In genomic region chr17:77393274-77393600, GRCh38 we compare ENCODE assay signal across 12 cellular contexts.
DNase-seq lines count a peak whose midpoint lies in the region; ATAC-seq, FAIRE-seq and TF ChIP-seq lines count a peak whose summit lies in the region.
"Had no signal": no experiment of that assay in that cellular context is flagged by ENCODE, and none has a peak within 500 bp of the region (broad histone marks: within the 10 kb centered on the region; RNA-seq: fewer than 3 reads in every experiment).

No MANE protein-coding gene starts in this region.

- no peak for FAIRE-seq in pancreas (lab: Jason Lieb, UNC)

- H3K27me3 Mint-ChIP-seq in endodermal cell (ENCODE audit: insufficient read depth) = no peaks in the 10 kb centered on the region

- peak overlapping the region in 9 of 11 experiments; percentile 26 to 91 (median 78); a peak in 16 of 22 replicates for H3K27ac ChIP-seq in BLaER1 treated with 17β-estradiol and CSF1 and Interleukin-3, amounts not matched to agents 10 nM and 100 nM
- H3K27ac ChIP-seq in endodermal cell (ENCODE audit: low read depth, low read length) (no peak overlapping the region), pancreas (peak overlapping the region; percentile 66 to 86 (median 84))

- H3K9ac ChIP-seq in BLaER1 treated with 17β-estradiol and CSF1 and Interleukin-3, amounts not matched to agents 10 nM and 100 nM = peak overlapping the region in 10 of 11 experiments; percentile 57 to 82 (median 68); a peak in 18 of 22 replicates
- H3K9ac ChIP-seq in Loucy (ENCODE audit: low read depth, low read length, poor library complexity, severe bottlenecking) (peak overlapping the region; percentile 56), endodermal cell (ENCODE audit: extremely low read depth, low read length, poor library complexity, severe bottlenecking) (no peak overlapping the region)

- no peaks in the 10 kb centered on the region for H3K36me3 Mint-ChIP-seq in endodermal cell (ENCODE audit: low read depth)

- peak overlapping the region in 5 of 10 experiments; percentile 32 to 55 (median 54); a peak in 5 of 20 replicates for H3K4me3 ChIP-seq in BLaER1 treated with 17β-estradiol and CSF1 and Interleukin-3, amounts not matched to agents 10 nM and 100 nM
- H3K4me3 ChIP-seq in Loucy (ENCODE audit: low read length, poor library complexity, severe bottlenecking) = no peak overlapping the region
- H3K4me3 ChIP-seq in endodermal cell (ENCODE audit: low read length) = peak overlapping the region; percentile 61
- no peak overlapping the region for H3K4me3 ChIP-seq in pancreas
- H3K4me3 ChIP-seq: HAP-1 had no signal

- H3K4me3 Mint-ChIP-seq in endodermal cell = peak overlapping the region; percentile 34

- peak overlapping the region; percentile 73 to 100 (median 97) for H3K4me2 ChIP-seq in BLaER1 treated with 17β-estradiol and CSF1 and Interleukin-3, amounts not matched to agents 10 nM and 100 nM
- no peak overlapping the region for H3K4me2 ChIP-seq in Loucy (ENCODE audit: low read depth, low read length, poor library complexity, severe bottlenecking)

- H2AFZ ChIP-seq in Loucy (ENCODE audit: low read length) = no peak overlapping the region

- peaks cover 17 to 84% (median 46%) of the 10 kb centered on the region in 11 experiments; a peak in 17 of 22 replicates for H4K20me1 ChIP-seq in BLaER1 treated with 17β-estradiol and CSF1 and Interleukin-3, amounts not matched to agents 10 nM and 100 nM
- H4K20me1 ChIP-seq in Loucy (ENCODE audit: insufficient read depth, low read length, poor library complexity, severe bottlenecking) = peaks cover 38% of the 10 kb centered on the region

- DNase-seq in endodermal cell = no peak
- DNase-seq in pancreas = no peak
- no peak for DNase-seq in AML-193 (lab: John Stamatoyannopoulos, UW)
- DNase-seq in NCI-H1048 (lab: John Stamatoyannopoulos, UW) = no peak
- DNase-seq: COR-L47, kidney glomerular epithelial cell, NCI-H1930 had no signal

- no peaks in the 10 kb centered on the region for H3K9me3 ChIP-seq in BLaER1 treated with 17β-estradiol and CSF1 and Interleukin-3, amounts not matched to agents 10 nM and 100 nM (replicated peaks in 1 of 11)
- H3K9me3 ChIP-seq in Loucy (ENCODE audit: insufficient read depth, low read depth, low read length) (no peaks in the 10 kb centered on the region), endodermal cell (ENCODE audit: control insufficient read depth, low read length) (no peaks in the 10 kb centered on the region), pancreas (no peaks in the 10 kb centered on the region)
- H3K9me3 ChIP-seq: HAP-1 had no signal

- H3K4me1 ChIP-seq in BLaER1 treated with 17β-estradiol and CSF1 and Interleukin-3, amounts not matched to agents 10 nM and 100 nM = peaks cover 91 to 100% (median 97%) of the 10 kb centered on the region in 10 experiments
- peaks cover 65% of the 10 kb centered on the region for H3K4me1 ChIP-seq in Loucy (ENCODE audit: insufficient read depth, low read length, poor library complexity, severe bottlenecking)
- H3K4me1 ChIP-seq in endodermal cell (ENCODE audit: control insufficient read depth, insufficient read depth, low read length) = peaks cover 38% of the 10 kb centered on the region
- peaks cover 33 to 56% (median 43%) of the 10 kb centered on the region in 3 donors for H3K4me1 ChIP-seq in pancreas

- peaks cover 0 to 24% (median 6%) of the 10 kb centered on the region in 11 experiments; a peak in 8 of 22 replicates for H3K36me3 ChIP-seq in BLaER1 treated with 17β-estradiol and CSF1 and Interleukin-3, amounts not matched to agents 10 nM and 100 nM
- H3K36me3 ChIP-seq in Loucy (ENCODE audit: insufficient read depth, low read length) (peaks cover 12% of the 10 kb centered on the region; the same call in 1 of the 2 replicates), endodermal cell (ENCODE audit: control insufficient read depth, insufficient read depth, low read length) (no peaks in the 10 kb centered on the region), pancreas (no peaks in the 10 kb centered on the region)
- H3K36me3 ChIP-seq: HAP-1 had no signal

- WGBS in endodermal cell (ENCODE audit: insufficient coverage in 1 of 2, insufficient read length in 1 of 2), 2 experiments = 91 to 92% methylated on average over 3 of the region's 5 CpGs
- 87 to 89% methylated on average over 5 of the region's 5 CpGs for WGBS in pancreas, 2 donors

- H3F3A ChIP-seq in Loucy (ENCODE audit: low read depth) = no peaks in the 10 kb centered on the region

- peaks cover 100% of the 10 kb centered on the region for H3K79me2 ChIP-seq in Loucy (ENCODE audit: insufficient read depth, low read length)

- ATAC-seq in pancreas = no peak
- no peak for ATAC-seq in GM18867 (IDR thresholded peaks at IDR 0.05; ENCODE audit: unreplicated experiment)
- ATAC-seq in HG03108 (IDR thresholded peaks at IDR 0.05; ENCODE audit: unreplicated experiment) = no peak

- no peaks in the 10 kb centered on the region for H3K9me3 Mint-ChIP-seq in endodermal cell

- no peaks in the 10 kb centered on the region for H3K9me2 ChIP-seq in Loucy (replicated peaks; ENCODE audit: low read depth, low read length)

- H3K4me1 Mint-ChIP-seq in endodermal cell = peaks cover 47% of the 10 kb centered on the region

- no peaks in the 10 kb centered on the region for H3K27me3 ChIP-seq in BLaER1 treated with 17β-estradiol and CSF1 and Interleukin-3, amounts not matched to agents 10 nM and 100 nM
- no peaks in the 10 kb centered on the region for H3K27me3 ChIP-seq in Loucy (ENCODE audit: insufficient read depth, low read length, poor library complexity, severe bottlenecking)
- no peaks in the 10 kb centered on the region for H3K27me3 ChIP-seq in endodermal cell (ENCODE audit: control insufficient read depth, insufficient read depth, low read length, poor library complexity, severe bottlenecking)
- no peaks in the 10 kb centered on the region for H3K27me3 ChIP-seq in pancreas

- TF ChIP-seq CTCF in Loucy (conservative IDR thresholded peaks at IDR 0.05; ENCODE audit: low read length) (no peak), endodermal cell (conservative IDR thresholded peaks at IDR 0.05) (no peak), pancreas (IDR thresholded peaks at IDR 0.05) (no peak)

- intact Hi-C loops in pancreas (cut with DNase I) = no loop called here

- peak overlapping the region; percentile 92 for H3K27ac Mint-ChIP-seq in endodermal cell
